Comparison of ENCODE assay signal across 10 cellular contexts in genomic region chr15:74789741-74790079, GRCh38. TPM values are rescaled to one million over a fixed set of nuclear protein-coding genes. Genes with fewer than 3 reads are reported as not detected.
DNase-seq lines count a peak whose midpoint lies in the region; ATAC-seq and TF ChIP-seq lines count a peak whose summit lies in the region.
"Had no signal": no experiment of that assay in that cellular context is flagged by ENCODE, and none has a peak within 500 bp of the region (broad histone marks: within the 10 kb centered on the region; RNA-seq: fewer than 3 reads in every experiment).

No MANE protein-coding gene starts in this region.

- H3K4me2 ChIP-seq in DOHH2 (ENCODE audit: low read length) = peak overlapping the region; percentile 100
- peak overlapping the region; percentile 67 for H3K4me2 ChIP-seq in skeletal muscle satellite cell (ENCODE audit: low read length)
- no peak overlapping the region for H3K4me2 ChIP-seq in H9 (ENCODE audit: insufficient read depth, insufficient read length, low read length)

- H3K9ac ChIP-seq in skeletal muscle satellite cell (ENCODE audit: low read depth, low read length) (peak overlapping the region; percentile 66), H9 (ENCODE audit: extremely low read depth, insufficient read length, low read length) (no peak overlapping the region)

- H3K14ac ChIP-seq in H9 (ENCODE audit: insufficient read depth, low read length) = no peak overlapping the region

- H2AK5ac ChIP-seq in H9 (ENCODE audit: insufficient read length, low read length) = no peak overlapping the region

- TF ChIP-seq CTCF in DOHH2 (IDR thresholded peaks at IDR 0.05; ENCODE audit: low read depth, low read length, poor library complexity, severe bottlenecking) (no peak), RWPE2 (IDR thresholded peaks at IDR 0.05; ENCODE audit: poor library complexity, severe bottlenecking) (no peak), esophagus muscularis mucosa (IDR thresholded peaks at IDR 0.05) (no peak), H9 (conservative IDR thresholded peaks at IDR 0.05) (no peak)

- H2BK120ac ChIP-seq in H9 (ENCODE audit: low read depth, low read length, poor library complexity, severe bottlenecking) = no peak overlapping the region

- peaks cover 53% of the 10 kb centered on the region for H3F3A ChIP-seq in DOHH2 (ENCODE audit: control insufficient read depth, insufficient read depth)

- intact Hi-C loops in esophagus muscularis mucosa (cut with DNase I) = no loop called here

- H3K27ac Mint-ChIP-seq in H9 = no peak overlapping the region

- no peak overlapping the region for H2BK20ac ChIP-seq in H9 (ENCODE audit: low read depth, low read length, poor library complexity, severe bottlenecking)

- H3K27ac ChIP-seq in DOHH2 (ENCODE audit: low read depth, low read length) = peak overlapping the region; percentile 99
- peak overlapping the region; percentile 36 for H3K27ac ChIP-seq in RWPE2 (ENCODE audit: poor library complexity, severe bottlenecking)
- H3K27ac ChIP-seq in esophagus muscularis mucosa (replicated peaks in 1 of 4) = peak overlapping the region; percentile 57 to 72 (median 65)
- H3K27ac ChIP-seq in H9 (ENCODE audit: insufficient read length, low read depth, low read length) = no peak overlapping the region

- H3K4ac ChIP-seq in H9 (ENCODE audit: low read depth, low read length) = no peak overlapping the region

- H3K4me3 ChIP-seq in DOHH2 (ENCODE audit: low read length) = peak overlapping the region; percentile 98
- no peak overlapping the region for H3K4me3 ChIP-seq in RWPE2 (ENCODE audit: severe bottlenecking)
- peak overlapping the region in 1 of 4 donors; percentile 12 for H3K4me3 ChIP-seq in esophagus muscularis mucosa
- H3K4me3 ChIP-seq in skeletal muscle satellite cell (ENCODE audit: low read length) = no peak overlapping the region
- H3K4me3 ChIP-seq: K562 had no signal

- H3K36me3 Mint-ChIP-seq in H9 (ENCODE audit: insufficient read depth in 1 of 3, low read depth in 3 of 3) = peaks cover 0 to 5% (median 4%) of the 10 kb centered on the region in 3 experiments; a peak in 4 of 7 replicates

- no peaks in the 10 kb centered on the region for H3K79me1 ChIP-seq in H9 (ENCODE audit: insufficient read depth, low read depth, low read length, poor library complexity, severe bottlenecking)

- no peaks in the 10 kb centered on the region; a peak in 1 of 5 replicates for H3K9me3 Mint-ChIP-seq in H9

- no peaks in the 10 kb centered on the region for H3K27me3 ChIP-seq in DOHH2 (ENCODE audit: control insufficient read depth, low read length)
- H3K27me3 ChIP-seq in RWPE2 (ENCODE audit: insufficient read depth, poor library complexity, severe bottlenecking) = no peaks in the 10 kb centered on the region
- no peaks in the 10 kb centered on the region for H3K27me3 ChIP-seq in esophagus muscularis mucosa
- H3K27me3 ChIP-seq in skeletal muscle satellite cell (ENCODE audit: control insufficient read depth, insufficient read depth, low read length) = no peaks in the 10 kb centered on the region
- H3K27me3 ChIP-seq in H9 (ENCODE audit: insufficient read depth, low read length) = no peaks in the 10 kb centered on the region; the same call in 1 of the 2 replicates

- peaks cover 36 to 43% of the 10 kb centered on the region in 2 experiments for H3K4me1 Mint-ChIP-seq in H9

- H3K9me3 ChIP-seq in DOHH2 (ENCODE audit: control insufficient read depth, insufficient read depth, low read length) (no peaks in the 10 kb centered on the region), RWPE2 (ENCODE audit: severe bottlenecking) (no peaks in the 10 kb centered on the region), esophagus muscularis mucosa (no peaks in the 10 kb centered on the region), skeletal muscle satellite cell (replicated peaks; ENCODE audit: low read length) (no peaks in the 10 kb centered on the region), H9 (ENCODE audit: control insufficient read depth, low read depth, low read length) (no peaks in the 10 kb centered on the region)

- DNase-seq in RWPE2 (ENCODE audit: low spot score) (peak; percentile 68), esophagus muscularis mucosa (ENCODE audit: extremely low spot score) (no peak), EL (no peak), KBM-7 (no peak), H9 (no peak)

- no peaks in the 10 kb centered on the region for H3K23me2 ChIP-seq in H9 (ENCODE audit: insufficient read length, low read depth, low read length, poor library complexity, severe bottlenecking)

- no peak for TF ChIP-seq POLR2A in esophagus muscularis mucosa (IDR thresholded peaks at IDR 0.05; ENCODE audit: low read depth)

- no peak overlapping the region for H3K56ac ChIP-seq in H9 (ENCODE audit: insufficient read length, low read depth, low read length)

- in situ Hi-C loops in KBM-7 (cut with MboI; ENCODE audit: low pct_unique_long_range_greater_than_20kb, low sequenced_read_pairs) = no loop called here

- H2BK5ac ChIP-seq in H9 (ENCODE audit: insufficient read length, low read length) = no peak overlapping the region

- H2BK15ac ChIP-seq in H9 (ENCODE audit: low read depth, low read length) = no peak overlapping the region

- peaks cover 27% of the 10 kb centered on the region for H4K20me1 ChIP-seq in DOHH2 (ENCODE audit: control insufficient read depth, insufficient read depth, low read depth, low read length)
- H4K20me1 ChIP-seq in H9 (ENCODE audit: control insufficient read depth, insufficient read depth, insufficient read length) = no peaks in the 10 kb centered on the region

- no peak overlapping the region for H3K4me3 Mint-ChIP-seq in H9

- no peak for TF ChIP-seq EP300 in esophagus muscularis mucosa (IDR thresholded peaks at IDR 0.05)

- H3K4me1 ChIP-seq in DOHH2 (ENCODE audit: control insufficient read depth, low read length) (peaks cover 97% of the 10 kb centered on the region), RWPE2 (ENCODE audit: insufficient read depth, poor library complexity, severe bottlenecking) (peaks cover 47% of the 10 kb centered on the region), esophagus muscularis mucosa (peaks cover 81 to 93% (median 90%) of the 10 kb centered on the region in 4 donors), skeletal muscle satellite cell (ENCODE audit: control insufficient read depth, insufficient read depth, low read length) (peaks cover 41% of the 10 kb centered on the region), H9 (ENCODE audit: insufficient read depth, low read length) (peaks cover 7% of the 10 kb centered on the region; the same call in 1 of the 2 replicates)

- H4K91ac ChIP-seq in H9 (ENCODE audit: insufficient read length, low read depth, low read length) = no peak overlapping the region

- H4K8ac ChIP-seq in H9 (replicated peaks; ENCODE audit: insufficient read length, low read depth, low read length) = no peak overlapping the region

- H2BK12ac ChIP-seq in H9 (ENCODE audit: insufficient read length, low read depth, low read length) = no peak overlapping the region

- H2AFZ ChIP-seq in H9 (ENCODE audit: low read length) = no peak overlapping the region

- no peak overlapping the region for H3T11ph ChIP-seq in H9 (ENCODE audit: low read length)

- WGBS in esophagus muscularis mucosa = 82% methylated on average over 2 of the region's 3 CpGs
- no CpG with 5 or more reads among the region's 3 CpGs for WGBS in H9 (ENCODE audit: extremely low coverage, insufficient read length, low lambda C conversion rate)

- H3K9me2 ChIP-seq in DOHH2 (replicated peaks; ENCODE audit: control insufficient read depth, low read length) = no peaks in the 10 kb centered on the region

- no peaks in the 10 kb centered on the region; the same call in 1 of the 2 replicates for H3K27me3 Mint-ChIP-seq in H9 (ENCODE audit: low read depth)

- no peak overlapping the region for H3K18ac ChIP-seq in H9 (ENCODE audit: insufficient read length, low read depth, low read length)

- H3K36me3 ChIP-seq in DOHH2 (ENCODE audit: control insufficient read depth, low read length) (peaks cover 88% of the 10 kb centered on the region), RWPE2 (ENCODE audit: low read depth) (peaks cover 27% of the 10 kb centered on the region), esophagus muscularis mucosa (no peaks in the 10 kb centered on the region), skeletal muscle satellite cell (ENCODE audit: insufficient read depth, low read length) (peaks cover 9% of the 10 kb centered on the region)

- peaks cover 92% of the 10 kb centered on the region for H3K79me2 ChIP-seq in DOHH2 (ENCODE audit: control insufficient read depth, low read length)
- H3K79me2 ChIP-seq in H9 (ENCODE audit: insufficient read depth, low read length) = no peaks in the 10 kb centered on the region

- no peak for ATAC-seq in RWPE2 (ENCODE audit: low read depth)
- ATAC-seq in HG03097 (IDR thresholded peaks at IDR 0.05; ENCODE audit: low FRiP score, unreplicated experiment) = no peak
- ATAC-seq: K562 had no signal

- no peak overlapping the region for H4K5ac ChIP-seq in H9 (ENCODE audit: insufficient read length, low read depth, low read length)

- H3K23ac ChIP-seq in H9 (ENCODE audit: insufficient read length, low read depth, low read length) = no peak overlapping the region

RNA-seq across cellular contexts. Expression of gene CSK, which starts 7.8 kb away (rescaled TPM):
- total RNA-seq in esophagus muscularis mucosa (10 to 100 TPM; 14.0 to 28.7 (median 21.9) TPM), H9 (2021) (49.2 and 49.3 TPM in 2 replicates)
- 40.1 and 40.8 TPM in 2 replicates for total RNA-seq in skeletal muscle satellite cell (2012; rRNA removed)

RNA-seq across cellular contexts. Expression of gene LMAN1L, which starts 22.9 kb away (rescaled TPM):
- total RNA-seq in esophagus muscularis mucosa (under 1 TPM in 1 of 4 donors, not detected in 3; 0.66 TPM), H9 (2021) (not detected in 2 replicates)
- under 0.01 TPM in 1 of 2 replicates, not detected in the other for total RNA-seq in skeletal muscle satellite cell (2012; rRNA removed)
- total RNA-seq: H1, K562 had no signal

RNA-seq across cellular contexts. Expression of gene CPLX3, which starts 36.7 kb away (rescaled TPM):
- total RNA-seq in esophagus muscularis mucosa (under 1 TPM in 1 of 4 donors, not detected in 3; 0.33 TPM), H9 (2021) (not detected in 2 replicates)
- total RNA-seq in skeletal muscle satellite cell (2012; rRNA removed) = not detected in 2 replicates
- total RNA-seq: H1, K562 had no signal

RNA-seq across cellular contexts. Expression of gene CYP1A2, which starts 41.1 kb away (rescaled TPM):
- total RNA-seq in esophagus muscularis mucosa (not detected), H9 (2021) (not detected in 2 replicates)
- total RNA-seq in skeletal muscle satellite cell (2012; rRNA removed) = not detected in 2 replicates
- total RNA-seq: H1, K562 had no signal

RNA-seq across cellular contexts. Expression of gene ULK3, which starts 53.2 kb away (rescaled TPM):
- total RNA-seq in esophagus muscularis mucosa (10 to 100 TPM; 24.5 to 49.2 (median 35.4) TPM), H9 (2021) (31.1 and 34.0 TPM in 2 replicates)
- total RNA-seq in skeletal muscle satellite cell (2012; rRNA removed) = 21.3 and 27.1 TPM in 2 replicates
